ENCODE assay signal across 2 cellular contexts in genomic region chr13:96100457-96101220, GRCh38.
TF ChIP-seq lines count a peak whose summit lies in the region.

No MANE protein-coding gene starts in this region.

TF ChIP-seq in HepG2, 621 proteins besides CTCF, POLR2A, EP300 and RAD21:
- TF ChIP-seq ATRX (CRISPR knock-in tag; IDR thresholded peaks at IDR 0.05; ENCODE audit: borderline replicate concordance) (no peak), MAFF (IDR thresholded peaks at IDR 0.05; ENCODE audit: low read depth, low read length) (peak; percentile 25; the same call in 1 of the 2 replicates), MAFK (conservative IDR thresholded peaks at IDR 0.05 in 1 of 2, IDR thresholded peaks at IDR 0.05 in 1 of 2; ENCODE audit: low read length in 2 of 2) (peak in 1 of 2 experiments; percentile 49; a peak in 2 of 4 replicates), ZNF749 (CRISPR knock-in tag; IDR thresholded peaks at IDR 0.05; ENCODE audit: borderline replicate concordance) (no peak), ZNF660 (CRISPR knock-in tag; IDR thresholded peaks at IDR 0.05; ENCODE audit: borderline replicate concordance, low read depth) (no peak)
- TF ChIP-seq, protein P1, sequence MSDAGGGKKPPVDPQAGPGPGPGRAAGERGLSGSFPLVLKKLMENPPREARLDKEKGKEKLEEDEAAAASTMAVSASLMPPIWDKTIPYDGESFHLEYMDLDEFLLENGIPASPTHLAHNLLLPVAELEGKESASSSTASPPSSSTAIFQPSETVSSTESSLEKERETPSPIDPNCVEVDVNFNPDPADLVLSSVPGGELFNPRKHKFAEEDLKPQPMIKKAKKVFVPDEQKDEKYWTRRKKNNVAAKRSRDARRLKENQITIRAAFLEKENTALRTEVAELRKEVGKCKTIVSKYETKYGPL (CRISPR knock-in tag; IDR thresholded peaks at IDR 0.05) = no peak

TF ChIP-seq in WTC11, 78 proteins besides CTCF, POLR2A, EP300 and RAD21:
- no peak for TF ChIP-seq MXD4 (CRISPR knock-in tag; IDR thresholded peaks at IDR 0.05; ENCODE audit: borderline replicate concordance)
- no peak for TF ChIP-seq ZBTB21 (CRISPR knock-in tag; IDR thresholded peaks at IDR 0.05; ENCODE audit: borderline replicate concordance)
- TF ChIP-seq NFE2L1 (CRISPR knock-in tag; IDR thresholded peaks at IDR 0.05) = no peak
- no peak for TF ChIP-seq ZNF121 (CRISPR knock-in tag; IDR thresholded peaks at IDR 0.05)
- TF ChIP-seq IRF1 (CRISPR knock-in tag; IDR thresholded peaks at IDR 0.05) = no peak
